In genomic region chr1:33009561-33009960, GRCh38 we compare ENCODE assay signal across 25 cellular contexts. TPM values are rescaled to one million over a fixed set of nuclear protein-coding genes. Genes with fewer than 3 reads are reported as not detected.
DNase-seq lines count a peak whose midpoint lies in the region; TF ChIP-seq lines count a peak whose summit lies in the region.
"Had no signal": no experiment of that assay in that cellular context is flagged by ENCODE, and none has a peak within 500 bp of the region (broad histone marks: within the 10 kb centered on the region; RNA-seq: fewer than 3 reads in every experiment).

No MANE protein-coding gene starts in this region.

- WGBS in hepatocyte (ENCODE audit: low lambda C conversion rate, missing lambda C conversion rate) = 17% methylated on average over 1 of the region's 1 CpG
- 17 to 65% (median 26%) methylated on average over 1 of the region's 1 CpG for WGBS in stomach, 5 donors
- 0% methylated on average over 1 of the region's 1 CpG for WGBS in prostate gland
- 79 to 100% methylated on average over 1 of the region's 1 CpG for WGBS in endodermal cell (ENCODE audit: insufficient coverage in 1 of 2, insufficient read length in 1 of 2), 2 experiments

- H3K36me3 Mint-ChIP-seq in T-helper 1 cell treated with Interleukin-12 subunit alpha and Interleukin-12 subunit beta and Interleukin-4 antibody, amounts not matched to agents 30 μg/mL and 1 μg/mL, for 36 hours (ENCODE audit: low read depth) = peaks cover 73% of the 10 kb centered on the region
- H3K36me3 Mint-ChIP-seq in endodermal cell (ENCODE audit: low read depth) = peaks cover 50% of the 10 kb centered on the region

- H3K79me2 ChIP-seq in hepatocyte = no peaks in the 10 kb centered on the region
- H3K79me2 ChIP-seq: parathyroid adenoma had no signal

- TF ChIP-seq CTCF in VCaP (conservative IDR thresholded peaks at IDR 0.05) (no peak), hepatocyte (IDR thresholded peaks at IDR 0.05; ENCODE audit: poor library complexity) (no peak), stomach (IDR thresholded peaks at IDR 0.05) (no peak), prostate gland (IDR thresholded peaks at IDR 0.05) (no peak), endodermal cell (conservative IDR thresholded peaks at IDR 0.05) (no peak)

- H3K27ac ChIP-seq in VCaP (peak overlapping the region; percentile 90), hepatocyte (peak overlapping the region; percentile 41), stomach (peak overlapping the region; percentile 59 to 84 (median 77)), prostate gland (peak overlapping the region in 1 of 2 donors; percentile 85), endodermal cell (ENCODE audit: low read depth, low read length) (no peak overlapping the region)
- H3K27ac ChIP-seq: 22Rv1, brain microvascular endothelial cell, parathyroid adenoma, RWPE1 had no signal

- H3K4me3 Mint-ChIP-seq in T-helper 1 cell treated with Interleukin-12 subunit alpha and Interleukin-12 subunit beta and Interleukin-4 antibody, amounts not matched to agents 30 μg/mL and 1 μg/mL, for 36 hours = no peak overlapping the region
- no peak overlapping the region for H3K4me3 Mint-ChIP-seq in endodermal cell
- H3K4me3 Mint-ChIP-seq: dendritic cell treated with granulocyte-macrophage colony-stimulating factor and Interleukin-4, amounts not matched to agents 40 ng/mL and 50 ng/mL, for 4 days; naive thymus-derived CD8-positive, alpha-beta T cell; stimulated activated naive CD8-positive, alpha-beta T cell treated with anti-CD3 and anti-CD28 coated beads, Interleukin-15, amount 100 ng/mL, for 72 hours had no signal

- H3K27me3 Mint-ChIP-seq in T-helper 1 cell treated with Interleukin-12 subunit alpha and Interleukin-12 subunit beta and Interleukin-4 antibody, amounts not matched to agents 30 μg/mL and 1 μg/mL, for 36 hours (ENCODE audit: low read depth) = no peaks in the 10 kb centered on the region
- no peaks in the 10 kb centered on the region for H3K27me3 Mint-ChIP-seq in endodermal cell (ENCODE audit: insufficient read depth)
- H3K27me3 Mint-ChIP-seq: dendritic cell treated with granulocyte-macrophage colony-stimulating factor and Interleukin-4, amounts not matched to agents 40 ng/mL and 50 ng/mL, for 4 days; naive thymus-derived CD8-positive, alpha-beta T cell; stimulated activated naive CD8-positive, alpha-beta T cell treated with anti-CD3 and anti-CD28 coated beads, Interleukin-15, amount 100 ng/mL, for 72 hours had no signal

- H3K27me3 ChIP-seq in hepatocyte (no peaks in the 10 kb centered on the region), stomach (no peaks in the 10 kb centered on the region), prostate gland (replicated peaks; ENCODE audit: insufficient read depth) (no peaks in the 10 kb centered on the region), endodermal cell (ENCODE audit: control insufficient read depth, insufficient read depth, low read length, poor library complexity, severe bottlenecking) (no peaks in the 10 kb centered on the region)
- H3K27me3 ChIP-seq: brain microvascular endothelial cell had no signal

- H2AFZ ChIP-seq in hepatocyte = no peak overlapping the region
- H2AFZ ChIP-seq: parathyroid adenoma had no signal

- H3K4me2 ChIP-seq in hepatocyte = no peak overlapping the region

- H3K9me3 Mint-ChIP-seq in T-helper 1 cell treated with Interleukin-12 subunit alpha and Interleukin-12 subunit beta and Interleukin-4 antibody, amounts not matched to agents 30 μg/mL and 1 μg/mL, for 36 hours = no peaks in the 10 kb centered on the region
- H3K9me3 Mint-ChIP-seq in endodermal cell = no peaks in the 10 kb centered on the region
- H3K9me3 Mint-ChIP-seq: dendritic cell treated with granulocyte-macrophage colony-stimulating factor and Interleukin-4, amounts not matched to agents 40 ng/mL and 50 ng/mL, for 4 days; naive thymus-derived CD8-positive, alpha-beta T cell; stimulated activated naive CD8-positive, alpha-beta T cell treated with anti-CD3 and anti-CD28 coated beads, Interleukin-15, amount 100 ng/mL, for 72 hours had no signal

- no peak overlapping the region for H3K9ac ChIP-seq in endodermal cell (ENCODE audit: extremely low read depth, low read length, poor library complexity, severe bottlenecking)
- H3K9ac ChIP-seq: parathyroid adenoma had no signal

- H4K20me1 ChIP-seq in hepatocyte (ENCODE audit: insufficient read depth, poor library complexity, severe bottlenecking) = no peaks in the 10 kb centered on the region

- H3K9me3 ChIP-seq in hepatocyte (ENCODE audit: low read depth) (no peaks in the 10 kb centered on the region), stomach (no peaks in the 10 kb centered on the region), prostate gland (no peaks in the 10 kb centered on the region), endodermal cell (ENCODE audit: control insufficient read depth, low read length) (no peaks in the 10 kb centered on the region)

- H3K4me1 Mint-ChIP-seq in T-helper 1 cell treated with Interleukin-12 subunit alpha and Interleukin-12 subunit beta and Interleukin-4 antibody, amounts not matched to agents 30 μg/mL and 1 μg/mL, for 36 hours (ENCODE audit: low read depth) = peaks cover 23% of the 10 kb centered on the region
- peaks cover 51% of the 10 kb centered on the region for H3K4me1 Mint-ChIP-seq in endodermal cell

- no peaks in the 10 kb centered on the region for H3K9me2 ChIP-seq in hepatocyte (replicated peaks; ENCODE audit: insufficient read depth)

- TF ChIP-seq EP300 in stomach (IDR thresholded peaks at IDR 0.05) = no peak

- no peaks in the 10 kb centered on the region for H3K36me3 ChIP-seq in hepatocyte (replicated peaks; ENCODE audit: insufficient read depth, low read depth)
- H3K36me3 ChIP-seq in stomach = peaks cover 26 to 45% (median 38%) of the 10 kb centered on the region in 4 donors
- H3K36me3 ChIP-seq in prostate gland = peaks cover 0 to 8% of the 10 kb centered on the region in 2 donors
- peaks cover 57% of the 10 kb centered on the region for H3K36me3 ChIP-seq in endodermal cell (ENCODE audit: control insufficient read depth, insufficient read depth, low read length)

- no peak for TF ChIP-seq POLR2A in stomach (IDR thresholded peaks at IDR 0.05)
- TF ChIP-seq POLR2A in prostate gland (IDR thresholded peaks at IDR 0.05) = no peak

- intact Hi-C loops in stomach (cut with DNase I; ENCODE audit: low total_unique reads) (loop anchor here (10.0 kb wide), 1 partner anchor 75 kb away; no protein-coding TSS in a partner anchor), prostate gland (cut with DNase I) (loop anchor here (5.0 to 10.0 kb wide), 2 partner anchors 42 to 75 kb away; no protein-coding TSS in a partner anchor)

- H3K4me3 ChIP-seq in hepatocyte (no peak overlapping the region), stomach (no peak overlapping the region), prostate gland (no peak overlapping the region), endodermal cell (ENCODE audit: low read length) (no peak overlapping the region)

- H3K27ac Mint-ChIP-seq in T-helper 1 cell treated with Interleukin-12 subunit alpha and Interleukin-12 subunit beta and Interleukin-4 antibody, amounts not matched to agents 30 μg/mL and 1 μg/mL, for 36 hours = peak overlapping the region; percentile 12
- H3K27ac Mint-ChIP-seq in endodermal cell = no peak overlapping the region

- peaks cover 14% of the 10 kb centered on the region for H3K4me1 ChIP-seq in hepatocyte (ENCODE audit: insufficient read depth)
- H3K4me1 ChIP-seq in stomach = peaks cover 60 to 85% (median 74%) of the 10 kb centered on the region in 4 donors
- peaks cover 20% of the 10 kb centered on the region for H3K4me1 ChIP-seq in prostate gland (replicated peaks)
- H3K4me1 ChIP-seq in endodermal cell (ENCODE audit: control insufficient read depth, insufficient read depth, low read length) = peaks cover 35% of the 10 kb centered on the region

- DNase-seq in T-helper 1 cell = no peak
- no peak for DNase-seq in hepatocyte (ENCODE audit: low spot score)
- no peak for DNase-seq in stomach
- no peak for DNase-seq in prostate gland (ENCODE audit: low spot score)
- DNase-seq in SIG-M5 treated with dmso at 0.1 percent for 504 hours (lab: John Stamatoyannopoulos, UW; ENCODE audit: unreplicated experiment) = no peak
- no peak for DNase-seq in endodermal cell
- DNase-seq: activated CD8-positive, alpha-beta memory T cell treated with anti-CD3 and anti-CD28 coated beads, Interleukin-2, amount 50 U/mL, for 48 hours; activated effector memory CD4-positive, alpha-beta T cell treated with anti-CD3 and anti-CD28 coated beads, Interleukin-2, amount 50 U/mL, for 16 hours; brain microvascular endothelial cell; hippocampal formation; naive thymus-derived CD8-positive, alpha-beta T cell; NCI-H1092 treated with DMSO at 0.1 percent for 48 hours; NCI-H2029 treated with DMSO at 0.1 percent for 48 hours; NCI-H446; NK-92 treated with Interleukin-12 subunit alpha and Interleukin-12 subunit beta, amount 100 ng/mL, for 24 hours; small intestine; stimulated activated CD4-positive, alpha-beta T cell treated with anti-CD3 and anti-CD28 coated beads, Interleukin-4, amount 100 ng/mL, for 1 hour; stimulated activated naive CD8-positive, alpha-beta T cell treated with anti-CD3 and anti-CD28 coated beads, Interleukin-15, amount 100 ng/mL, for 72 hours; SW 1271 had no signal

RNA-seq across cellular contexts. Expression of gene AK2, which starts 27.1 kb away (rescaled TPM):
- total RNA-seq in hepatocyte = 120 and 133 TPM in 2 replicates
- 147 TPM in 2 replicates for polyA plus RNA-seq in hepatocyte
- total RNA-seq in stomach = 100 to 1,000 TPM in 4 of 5 donors, 10 to 100 TPM in 1; 71.0 to 263 (median 124) TPM
- polyA plus RNA-seq in stomach = 100 to 1,000 TPM in 2 of 3 donors, 10 to 100 TPM in 1; 98.8 to 129 (median 107) TPM
- 100 to 1,000 TPM; 120 to 123 TPM for total RNA-seq in prostate gland
- total RNA-seq in endodermal cell = 100 to 1,000 TPM; 114 to 118 TPM
- polyA plus RNA-seq in endodermal cell (2013, experiment 1 of 2) = 131 TPM
- polyA plus RNA-seq in endodermal cell (2013, experiment 2 of 2) = 97.3 TPM

RNA-seq across cellular contexts. Expression of gene RNF19B, which starts 45.0 kb away (rescaled TPM):
- total RNA-seq in hepatocyte (16.1 and 21.3 TPM in 2 replicates), stomach (10 to 100 TPM in 3 of 5 donors, 1 to 10 TPM in 1, under 1 TPM in 1; 0.58 to 29.5 (median 10.3) TPM), prostate gland (10 to 100 TPM; 16.7 to 77.8 TPM), endodermal cell (10 to 100 TPM; 17.8 TPM)
- polyA plus RNA-seq in hepatocyte (11.5 and 15.5 TPM in 2 replicates), stomach (10 to 100 TPM in 1 of 3 donors, 1 to 10 TPM in 2; 9.1 to 10.4 (median 9.1) TPM)
- 13.1 TPM for polyA plus RNA-seq in endodermal cell (2013, experiment 1 of 2)
- polyA plus RNA-seq in endodermal cell (2013, experiment 2 of 2) = 12.7 TPM
